ENCODE assay signal across 1 cellular context in genomic region chr12:28088566-28089277, GRCh38.
TF ChIP-seq lines count a peak whose summit lies in the region.

No MANE protein-coding gene starts in this region.

TF ChIP-seq in GM23338, 12 proteins besides CTCF, POLR2A, EP300 and RAD21 (continued from another document):
- no peak for TF ChIP-seq ZNF462 (CRISPR knock-in tag; IDR thresholded peaks at IDR 0.05)
- TF ChIP-seq JUNB (IDR thresholded peaks at IDR 0.05; ENCODE audit: unreplicated experiment) = no peak
- TF ChIP-seq STAT1 (IDR thresholded peaks at IDR 0.05; ENCODE audit: unreplicated experiment) = no peak
- TF ChIP-seq, protein P1, sequence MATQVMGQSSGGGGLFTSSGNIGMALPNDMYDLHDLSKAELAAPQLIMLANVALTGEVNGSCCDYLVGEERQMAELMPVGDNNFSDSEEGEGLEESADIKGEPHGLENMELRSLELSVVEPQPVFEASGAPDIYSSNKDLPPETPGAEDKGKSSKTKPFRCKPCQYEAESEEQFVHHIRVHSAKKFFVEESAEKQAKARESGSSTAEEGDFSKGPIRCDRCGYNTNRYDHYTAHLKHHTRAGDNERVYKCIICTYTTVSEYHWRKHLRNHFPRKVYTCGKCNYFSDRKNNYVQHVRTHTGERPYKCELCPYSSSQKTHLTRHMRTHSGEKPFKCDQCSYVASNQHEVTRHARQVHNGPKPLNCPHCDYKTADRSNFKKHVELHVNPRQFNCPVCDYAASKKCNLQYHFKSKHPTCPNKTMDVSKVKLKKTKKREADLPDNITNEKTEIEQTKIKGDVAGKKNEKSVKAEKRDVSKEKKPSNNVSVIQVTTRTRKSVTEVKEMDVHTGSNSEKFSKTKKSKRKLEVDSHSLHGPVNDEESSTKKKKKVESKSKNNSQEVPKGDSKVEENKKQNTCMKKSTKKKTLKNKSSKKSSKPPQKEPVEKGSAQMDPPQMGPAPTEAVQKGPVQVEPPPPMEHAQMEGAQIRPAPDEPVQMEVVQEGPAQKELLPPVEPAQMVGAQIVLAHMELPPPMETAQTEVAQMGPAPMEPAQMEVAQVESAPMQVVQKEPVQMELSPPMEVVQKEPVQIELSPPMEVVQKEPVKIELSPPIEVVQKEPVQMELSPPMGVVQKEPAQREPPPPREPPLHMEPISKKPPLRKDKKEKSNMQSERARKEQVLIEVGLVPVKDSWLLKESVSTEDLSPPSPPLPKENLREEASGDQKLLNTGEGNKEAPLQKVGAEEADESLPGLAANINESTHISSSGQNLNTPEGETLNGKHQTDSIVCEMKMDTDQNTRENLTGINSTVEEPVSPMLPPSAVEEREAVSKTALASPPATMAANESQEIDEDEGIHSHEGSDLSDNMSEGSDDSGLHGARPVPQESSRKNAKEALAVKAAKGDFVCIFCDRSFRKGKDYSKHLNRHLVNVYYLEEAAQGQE (IDR thresholded peaks at IDR 0.05; ENCODE audit: unreplicated experiment) = no peak
TF ChIP-seq in GM23338: peak in this region for 0.
